Comparison of ENCODE assay signal across 9 cellular contexts in the genomic region with DNA sequence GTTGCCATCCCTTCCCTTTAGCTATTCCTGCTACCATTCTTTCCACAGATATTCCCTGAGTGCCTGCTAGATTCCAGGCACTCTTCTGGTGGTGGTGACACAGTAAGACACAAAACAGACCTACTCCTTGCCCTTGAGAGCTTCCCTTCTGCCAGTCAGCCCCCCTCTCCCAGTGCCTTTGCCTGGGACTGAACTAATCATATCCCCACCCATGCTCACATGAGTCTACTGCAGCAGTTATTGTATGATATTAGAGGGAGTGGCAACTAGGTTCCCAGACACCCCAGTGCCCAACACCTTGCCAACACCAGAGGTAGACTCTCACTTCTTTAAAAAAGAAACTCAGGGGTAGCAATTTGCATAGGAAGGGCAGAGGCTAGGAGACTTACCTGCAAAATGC. TPM values are rescaled to one million over a fixed set of nuclear protein-coding genes. Genes with fewer than 3 reads are reported as not detected.
DNase-seq lines count a peak whose midpoint lies in the region; ATAC-seq and TF ChIP-seq lines count a peak whose summit lies in the region.
"Had no signal": no experiment of that assay in that cellular context is flagged by ENCODE, and none has a peak within 500 bp of the region (broad histone marks: within the 10 kb centered on the region; RNA-seq: fewer than 3 reads in every experiment).

No MANE protein-coding gene starts in this region.

- TF ChIP-seq CTCF in GM20000 (IDR thresholded peaks at IDR 0.05; ENCODE audit: extremely low read depth, missing control alignments), result no peak

- H3K36me3 Mint-ChIP-seq in stimulated activated naive CD8-positive, alpha-beta T cell treated with anti-CD3 and anti-CD28 coated beads, Interleukin-15, Interleukin-2, amounts not matched to agents 100 ng/mL and 50 ng/mL, for 24 hours (ENCODE audit: low read depth), result no peaks in the 10 kb centered on the region
- H3K36me3 Mint-ChIP-seq in activated naive CD8-positive, alpha-beta T cell treated with anti-CD3 and anti-CD28 coated beads for 36 hours, result no peaks in the 10 kb centered on the region
- no peaks in the 10 kb centered on the region for H3K36me3 Mint-ChIP-seq in memory B cell

- DNase-seq in stimulated activated naive CD8-positive, alpha-beta T cell treated with anti-CD3 and anti-CD28 coated beads, Interleukin-15, Interleukin-2, amounts not matched to agents 100 U/mL and 50 U/mL, for 24 hours, result no peak
- DNase-seq in activated naive CD8-positive, alpha-beta T cell treated with anti-CD3 and anti-CD28 coated beads for 36 hours, result no peak
- DNase-seq in memory B cell (ENCODE audit: low spot score in 2 of 2) (no peak), EL (no peak), ureter (ENCODE audit: low spot score) (no peak), GM20000 (ENCODE audit: low spot score) (no peak)

- no peaks in the 10 kb centered on the region for H3K27me3 Mint-ChIP-seq in stimulated activated naive CD8-positive, alpha-beta T cell treated with anti-CD3 and anti-CD28 coated beads, Interleukin-15, Interleukin-2, amounts not matched to agents 100 ng/mL and 50 ng/mL, for 24 hours
- H3K27me3 Mint-ChIP-seq in activated naive CD8-positive, alpha-beta T cell treated with anti-CD3 and anti-CD28 coated beads for 36 hours, result no peaks in the 10 kb centered on the region
- H3K27me3 Mint-ChIP-seq in memory B cell, result no peaks in the 10 kb centered on the region

- no peaks in the 10 kb centered on the region for H3K9me3 Mint-ChIP-seq in stimulated activated naive CD8-positive, alpha-beta T cell treated with anti-CD3 and anti-CD28 coated beads, Interleukin-15, Interleukin-2, amounts not matched to agents 100 ng/mL and 50 ng/mL, for 24 hours
- no peaks in the 10 kb centered on the region for H3K9me3 Mint-ChIP-seq in activated naive CD8-positive, alpha-beta T cell treated with anti-CD3 and anti-CD28 coated beads for 36 hours
- H3K9me3 Mint-ChIP-seq in memory B cell, result no peaks in the 10 kb centered on the region
- H3K9me3 Mint-ChIP-seq: neural crest cell had no signal

- ATAC-seq in stimulated activated naive CD8-positive, alpha-beta T cell treated with anti-CD3 and anti-CD28 coated beads, Interleukin-15, Interleukin-2, amounts not matched to agents 100 U/mL and 50 U/mL, for 24 hours, result no peak
- ATAC-seq in memory B cell (ENCODE audit: low read depth), result peak; percentile 74
- ATAC-seq in GM18861 (IDR thresholded peaks at IDR 0.05; ENCODE audit: unreplicated experiment), result no peak

- peaks cover 66% of the 10 kb centered on the region for H3K4me1 Mint-ChIP-seq in stimulated activated naive CD8-positive, alpha-beta T cell treated with anti-CD3 and anti-CD28 coated beads, Interleukin-15, Interleukin-2, amounts not matched to agents 100 ng/mL and 50 ng/mL, for 24 hours (ENCODE audit: low read depth)
- peaks cover 60% of the 10 kb centered on the region for H3K4me1 Mint-ChIP-seq in activated naive CD8-positive, alpha-beta T cell treated with anti-CD3 and anti-CD28 coated beads for 36 hours
- H3K4me1 Mint-ChIP-seq in memory B cell, result peaks cover 43% of the 10 kb centered on the region

- H3K27ac Mint-ChIP-seq in stimulated activated naive CD8-positive, alpha-beta T cell treated with anti-CD3 and anti-CD28 coated beads, Interleukin-15, Interleukin-2, amounts not matched to agents 100 ng/mL and 50 ng/mL, for 24 hours, result peak overlapping the region; percentile 67
- peak overlapping the region; percentile 50 for H3K27ac Mint-ChIP-seq in activated naive CD8-positive, alpha-beta T cell treated with anti-CD3 and anti-CD28 coated beads for 36 hours
- H3K27ac Mint-ChIP-seq in memory B cell, result peak overlapping the region; percentile 99

- H3K4me3 Mint-ChIP-seq in stimulated activated naive CD8-positive, alpha-beta T cell treated with anti-CD3 and anti-CD28 coated beads, Interleukin-15, Interleukin-2, amounts not matched to agents 100 ng/mL and 50 ng/mL, for 24 hours, result peak overlapping the region; percentile 9
- peak overlapping the region; percentile 54 for H3K4me3 Mint-ChIP-seq in activated naive CD8-positive, alpha-beta T cell treated with anti-CD3 and anti-CD28 coated beads for 36 hours
- peak overlapping the region; percentile 86 for H3K4me3 Mint-ChIP-seq in memory B cell
- H3K4me3 Mint-ChIP-seq: neural crest cell had no signal

RNA-seq across cellular contexts. Expression of a gene that starts 7.2 kb away (rescaled TPM):
- 10 to 100 TPM; 85.0 to 89.2 TPM for total RNA-seq in activated naive CD8-positive, alpha-beta T cell treated with anti-CD3 and anti-CD28 coated beads for 36 hours
- 32.3 TPM for total RNA-seq in ureter

Comparison
In these comparisons a context has a peak if more than half of its experiments do, and no peak if none do; other contexts are left out.
1. H3K4me3 Mint-ChIP-seq: peak in every context shown above with its lines; median percentile 86 in memory B cell; 54 in activated naive CD8-positive, alpha-beta T cell treated with anti-CD3 and anti-CD28 coated beads for 36 hours; 9 in stimulated activated naive CD8-positive, alpha-beta T cell treated with anti-CD3 and anti-CD28 coated beads, Interleukin-15, Interleukin-2, amounts not matched to agents 100 ng/mL and 50 ng/mL, for 24 hours.